ENCODE assay signal across 1 cellular context in the genomic region with DNA sequence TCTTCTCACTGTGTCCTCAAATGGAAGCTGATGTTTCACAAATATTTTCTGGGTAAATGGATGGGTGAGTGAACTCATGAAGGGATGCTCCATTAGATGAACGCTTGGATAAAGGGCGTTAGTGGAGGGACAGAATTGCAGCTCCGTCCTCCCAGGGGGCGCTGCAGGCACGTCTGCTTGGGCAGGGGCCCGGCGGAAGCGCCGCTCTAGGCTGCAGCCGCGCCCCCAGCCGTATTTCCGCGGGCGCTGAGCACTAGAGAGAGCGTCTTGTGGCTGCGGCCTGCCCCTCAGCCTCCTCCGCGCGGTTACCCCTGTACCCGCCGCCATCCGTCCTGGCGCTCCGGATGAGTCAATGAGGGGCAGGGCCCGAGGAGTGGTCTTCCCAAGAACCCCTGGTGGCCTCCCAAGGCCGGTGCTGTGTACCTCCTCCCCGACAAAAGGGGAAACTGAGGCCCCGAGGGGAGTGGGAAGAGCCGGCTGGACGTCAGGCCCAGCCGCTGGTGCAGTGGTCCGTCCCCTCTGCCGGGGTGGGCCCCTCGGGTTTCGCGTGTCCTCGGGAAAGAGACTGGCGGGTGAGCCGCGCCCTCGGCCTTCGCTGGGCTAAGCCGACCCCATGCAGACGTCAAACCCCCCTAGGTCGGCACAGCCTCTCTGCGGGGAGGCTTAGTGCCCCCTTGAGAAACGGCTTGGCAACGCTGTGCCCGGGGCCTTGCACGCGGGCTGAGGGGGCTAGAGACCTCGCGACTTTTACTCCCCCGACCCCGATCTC.
TF ChIP-seq lines count a peak whose summit lies in the region.

No MANE protein-coding gene starts in this region.

TF ChIP-seq in HCT116, 20 proteins besides CTCF, POLR2A, EP300 and RAD21 (continued from another document):
- no peak for TF ChIP-seq ATF3 (IDR thresholded peaks at IDR 0.05)
- peak; percentile 90 for TF ChIP-seq CBX3 (IDR thresholded peaks at IDR 0.05; ENCODE audit: low read depth)
- TF ChIP-seq, protein P1, sequence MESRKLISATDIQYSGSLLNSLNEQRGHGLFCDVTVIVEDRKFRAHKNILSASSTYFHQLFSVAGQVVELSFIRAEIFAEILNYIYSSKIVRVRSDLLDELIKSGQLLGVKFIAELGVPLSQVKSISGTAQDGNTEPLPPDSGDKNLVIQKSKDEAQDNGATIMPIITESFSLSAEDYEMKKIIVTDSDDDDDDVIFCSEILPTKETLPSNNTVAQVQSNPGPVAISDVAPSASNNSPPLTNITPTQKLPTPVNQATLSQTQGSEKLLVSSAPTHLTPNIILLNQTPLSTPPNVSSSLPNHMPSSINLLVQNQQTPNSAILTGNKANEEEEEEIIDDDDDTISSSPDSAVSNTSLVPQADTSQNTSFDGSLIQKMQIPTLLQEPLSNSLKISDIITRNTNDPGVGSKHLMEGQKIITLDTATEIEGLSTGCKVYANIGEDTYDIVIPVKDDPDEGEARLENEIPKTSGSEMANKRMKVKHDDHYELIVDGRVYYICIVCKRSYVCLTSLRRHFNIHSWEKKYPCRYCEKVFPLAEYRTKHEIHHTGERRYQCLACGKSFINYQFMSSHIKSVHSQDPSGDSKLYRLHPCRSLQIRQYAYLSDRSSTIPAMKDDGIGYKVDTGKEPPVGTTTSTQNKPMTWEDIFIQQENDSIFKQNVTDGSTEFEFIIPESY (IDR thresholded peaks at IDR 0.05; ENCODE audit: extremely low read depth, insufficient replicate concordance, low read length) = peak; percentile 77
- TF ChIP-seq, protein P2, sequence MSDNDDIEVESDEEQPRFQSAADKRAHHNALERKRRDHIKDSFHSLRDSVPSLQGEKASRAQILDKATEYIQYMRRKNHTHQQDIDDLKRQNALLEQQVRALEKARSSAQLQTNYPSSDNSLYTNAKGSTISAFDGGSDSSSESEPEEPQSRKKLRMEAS (IDR thresholded peaks at IDR 0.05) = peak; percentile 90
- TF ChIP-seq ELF1 (IDR thresholded peaks at IDR 0.05; ENCODE audit: borderline replicate concordance, low read depth) = no peak; the same call in 1 of the 2 replicates
- TF ChIP-seq SIN3A (IDR thresholded peaks at IDR 0.05; ENCODE audit: low read depth) = peak; percentile 84
- no peak; the same call in 1 of the 2 replicates for TF ChIP-seq SRF (IDR thresholded peaks at IDR 0.05; ENCODE audit: low read depth)
- TF ChIP-seq SP1 (IDR thresholded peaks at IDR 0.05; ENCODE audit: low read depth) = no peak
- peak; percentile 85 for TF ChIP-seq YY1 (IDR thresholded peaks at IDR 0.05; ENCODE audit: extremely low read depth, insufficient replicate concordance, low read depth, low read length)
- 0 out of 2 replicates have a peak, but pooled peaks have one; percentile 36 for TF ChIP-seq EGR1 (IDR thresholded peaks at IDR 0.05; ENCODE audit: low read depth)
- peak; percentile 93 for TF ChIP-seq ZFX (IDR thresholded peaks at IDR 0.05)
- TF ChIP-seq EZH2 (IDR thresholded peaks at IDR 0.05) = no peak
- TF ChIP-seq FOSL1 (IDR thresholded peaks at IDR 0.05; ENCODE audit: low read depth) = no peak
